13 cellular contexts compared by ENCODE assay signal in genomic region chr17:41772218-41772585, GRCh38. TPM values are rescaled to one million over a fixed set of nuclear protein-coding genes. Genes with fewer than 3 reads are reported as not detected.
DNase-seq lines count a peak whose midpoint lies in the region; ATAC-seq, FAIRE-seq and TF ChIP-seq lines count a peak whose summit lies in the region.
"Had no signal": no experiment of that assay in that cellular context is flagged by ENCODE, and none has a peak within 500 bp of the region (broad histone marks: within the 10 kb centered on the region; RNA-seq: fewer than 3 reads in every experiment).

No MANE protein-coding gene starts in this region.

- CTCF ChIA-PET in GM12878 (lab: Yijun Ruan, JAX): interaction anchor here (1.3 kb wide), 1 partner anchor 15 kb away, joined by 3 read pairs; the partner anchor contains the start of gene JUP

- no peak for TF ChIP-seq EP300 in GM12878 (IDR thresholded peaks at IDR 0.05; ENCODE audit: borderline replicate concordance in 1 of 2, control insufficient read depth in 1 of 2, low read depth in 2 of 2, low read length in 2 of 2)

- 84 to 87% methylated on average over 4 of the region's 4 CpGs for WGBS in heart right ventricle, 2 donors
- 30% methylated on average over 4 of the region's 4 CpGs for WGBS in GM12878 (ENCODE audit: insufficient coverage, insufficient replicate concordance, low lambda C conversion rate, missing lambda C conversion rate)
- 30% methylated on average over 4 of the region's 4 CpGs for WGBS in liver

- H3K79me2 ChIP-seq in GM12878 (ENCODE audit: control insufficient read depth, insufficient read depth, low read length): peaks cover 4% of the 10 kb centered on the region

- H3K4me2 ChIP-seq in GM12878 (ENCODE audit: control insufficient read depth, insufficient read depth): no peak overlapping the region

- intact Hi-C loops in heart right ventricle (cut with DNase I) (loop anchor here in 1 of 10 donors (2.0 to 5.0 kb wide), 2 partner anchors 15 to 40 kb away; partner anchors contain the start of genes FKBP10 and P3H4), Right ventricle myocardium superior (cut with DNase I) (no loop called here), GM12878 (cut with micrococcal nuclease; ENCODE audit: unreplicated experiment) (no loop called here)

- TF ChIP-seq CTCF in heart right ventricle (IDR thresholded peaks at IDR 0.05) (no peak), GM12878 (IDR thresholded peaks at IDR 0.05 in 2 of 3, conservative IDR thresholded peaks at IDR 0.05 in 1 of 3; ENCODE audit: control insufficient read depth in 2 of 3, extremely low read depth in 1 of 3, insufficient read depth in 1 of 3, low read depth in 3 of 3, low read length in 3 of 3) (no peak), liver (IDR thresholded peaks at IDR 0.05; ENCODE audit: low read depth, low read length, missing input control) (no peak)

- in situ Hi-C loops in GM12878 (cut with MboI): no loop called here

- no peak for ATAC-seq in heart right ventricle
- no peak for ATAC-seq in Right ventricle myocardium superior (ENCODE audit: poor library complexity)
- ATAC-seq in GM12878: no peak
- ATAC-seq in GM19463 (IDR thresholded peaks at IDR 0.05; ENCODE audit: unreplicated experiment): no peak
- ATAC-seq in SK-N-SH treated with all-trans-retinoic acid at 6 μM for 48 hours: no peak

- TF ChIP-seq RAD21 in GM12878 (IDR thresholded peaks at IDR 0.05; ENCODE audit: insufficient read depth, low read depth, low read length): no peak
- TF ChIP-seq RAD21 in liver (IDR thresholded peaks at IDR 0.05): no peak

- H3K9me3 ChIP-seq in heart right ventricle (no peaks in the 10 kb centered on the region), GM12878 (replicated peaks; ENCODE audit: control insufficient read depth, insufficient read depth, low read length) (no peaks in the 10 kb centered on the region), liver (ENCODE audit: control insufficient read depth in 4 of 4, low read length in 3 of 4) (no peaks in the 10 kb centered on the region)

- no peak for DNase-seq in heart right ventricle
- no peak for DNase-seq in Right ventricle myocardium superior
- no peak for DNase-seq in GM12878 (ENCODE audit: low read depth, low spot score)
- DNase-seq in ureter (ENCODE audit: low spot score): peak; percentile 87
- DNase-seq in GM12891 (ENCODE audit: insufficient read length, low spot score): no peak
- DNase-seq: activated CD8-positive, alpha-beta memory T cell treated with anti-CD3 and anti-CD28 coated beads, Interleukin-2, amount 50 U/mL, for 4 hours; GOT3; kidney glomerular epithelial cell; retina; T1000 had no signal

- SMC1A ChIA-PET in GM12878 (lab: Charles Lee; ENCODE audit: uncharacterized antibody, unreplicated experiment): interaction anchor here (0.7 to 2.4 kb wide), 2 partner anchors 14 to 93 kb away, joined by 3 to 8 read pairs; partner anchors contain the start of genes JUP and KLHL11

- H3K27me3 ChIP-seq in heart right ventricle (no peaks in the 10 kb centered on the region), GM12878 (replicated peaks in 1 of 2; ENCODE audit: control insufficient read depth in 2 of 2, insufficient read depth in 2 of 2, low read length in 1 of 2) (no peaks in the 10 kb centered on the region; a peak in 1 of 4 replicates), liver (ENCODE audit: control insufficient read depth in 4 of 4, insufficient read depth in 4 of 4, low read length in 3 of 4) (no peaks in the 10 kb centered on the region)

- no peaks in the 10 kb centered on the region for H4K20me1 ChIP-seq in GM12878 (ENCODE audit: control insufficient read depth, insufficient read depth)

- FAIRE-seq in GM12878 (lab: Jason Lieb, UNC) (no peak), GM12891 (lab: Jason Lieb, UNC) (no peak)

- H3K9ac ChIP-seq in GM12878 (ENCODE audit: control insufficient read depth, insufficient read depth, low read length): no peak overlapping the region
- peak overlapping the region; percentile 7 to 24 for H3K9ac ChIP-seq in liver (ENCODE audit: low read depth in 1 of 2, low read length in 2 of 2)

- H3K4me3 ChIP-seq in heart right ventricle (no peak overlapping the region), GM12878 (no peak overlapping the region), liver (ENCODE audit: low read depth in 1 of 3, low read length in 3 of 3) (peak overlapping the region; percentile 37 to 60 (median 55))

- H3K27ac ChIP-seq in heart right ventricle (peak overlapping the region in 9 of 10 donors; percentile 64 to 97 (median 93)), GM12878 (ENCODE audit: control insufficient read depth, insufficient read depth) (0 out of 2 replicates have a peak overlapping the region, but pooled peaks have one; percentile 35), liver (ENCODE audit: low read depth in 1 of 2, low read length in 2 of 2) (peak overlapping the region; percentile 81 to 83)

- no TSS peak for BruUV-seq in GM12878 (replicated peaks; lab: Mats Ljungman, UMichigan)

- POLR2A ChIA-PET in GM12878 (lab: Charles Lee): no interaction called here

- RAD21 ChIA-PET in GM12878 (lab: Charles Lee; ENCODE audit: unreplicated experiment): interaction anchor here (0.6 to 1.0 kb wide), 2 partner anchors 77 to 90 kb away, joined by 3 read pairs; no protein-coding TSS in a partner anchor

- peak overlapping the region; percentile 69 for H2AFZ ChIP-seq in GM12878 (ENCODE audit: control insufficient read depth, low read depth, low read length)

- H3K4me1 ChIP-seq in heart right ventricle: peaks cover 44 to 61% (median 53%) of the 10 kb centered on the region in 9 donors
- H3K4me1 ChIP-seq in GM12878 (ENCODE audit: control insufficient read depth, insufficient read depth, low read length): no peaks in the 10 kb centered on the region
- H3K4me1 ChIP-seq in liver (ENCODE audit: control insufficient read depth in 4 of 4, insufficient read depth in 4 of 4, low read length in 3 of 4): peaks cover 17 to 67% (median 50%) of the 10 kb centered on the region in 4 donors

- TF ChIP-seq POLR2A in GM12878 (IDR thresholded peaks at IDR 0.05; ENCODE audit: low read depth, low read length) (no peak), GM12891 (IDR thresholded peaks at IDR 0.05; ENCODE audit: low read depth, low read length) (no peak)

- H3K36me3 ChIP-seq in heart right ventricle: peaks cover 0 to 71% (median 42%) of the 10 kb centered on the region in 9 donors
- no peaks in the 10 kb centered on the region for H3K36me3 ChIP-seq in GM12878 (ENCODE audit: control insufficient read depth in 2 of 2, insufficient read depth in 2 of 2, low read length in 1 of 2)
- H3K36me3 ChIP-seq in liver (ENCODE audit: control insufficient read depth in 4 of 4, insufficient read depth in 3 of 4, low read depth in 1 of 4, low read length in 3 of 4): peaks cover 4 to 23% (median 15%) of the 10 kb centered on the region in 4 donors

RNA-seq across cellular contexts. Expression of gene JUP, which starts 14.3 kb away (rescaled TPM):
- 100 to 1,000 TPM; 113 to 217 (median 156) TPM for total RNA-seq in heart right ventricle
- 10 to 100 TPM; 80.2 to 95.8 TPM for polyA plus RNA-seq in heart right ventricle
- 195 TPM for total RNA-seq in Right ventricle myocardium superior
- 55.8 and 58.1 TPM in 2 replicates for total RNA-seq in GM12878 (2013; cell fraction: nucleolus; rRNA removed)
- 17.9 and 25.5 TPM in 2 replicates for total RNA-seq in GM12878 (2014; rRNA removed)
- total RNA-seq in GM12878 (2014; rRNA removed; fragmentation: Illumina TruSeq; extraction: Trizol): 5.3 and 7.3 TPM in 2 replicates
- total RNA-seq in GM12878 (2021): 31.7 and 36.3 TPM in 2 replicates
- 6.3 TPM for polyA plus RNA-seq in GM12878 (2011; ENCODE audit: low read depth)
- polyA plus RNA-seq in GM12878 (2011; rRNA removed): 5.3 and 34.0 TPM in 2 replicates
- polyA plus RNA-seq in GM12878 (2011; cell fraction: cytosol; rRNA removed): 36.7 and 43.0 TPM in 2 replicates
- 36.4 and 67.7 TPM in 2 replicates for polyA plus RNA-seq in GM12878 (2011; cell fraction: nucleus; rRNA removed)
- polyA plus RNA-seq in GM12878 (2012): 15.9 and 17.4 TPM in 2 replicates
- 3.8 and 11.4 TPM in 2 replicates for polyA plus RNA-seq in GM12878 (2014; fragmentation: Illumina TruSeq; extraction: Trizol)
- polyA plus RNA-seq in GM12878 (2014; fragmentation: Nextera tagmentation; extraction: Ambion mirVana): 1 to 10 TPM; 1.5 to 2.9 TPM
- 14.5 and 20.4 TPM in 2 replicates for polyA plus RNA-seq in GM12878 (2014; rRNA removed)
- 10 to 100 TPM; 10.9 to 11.8 TPM for polyA plus RNA-seq in GM12878 (2016; fragmentation: Nextera tagmentation; extraction: Ambion mirVana)
- polyA minus RNA-seq in GM12878 (2011; rRNA and poly(A)+ RNA removed): 31.9 and 39.4 TPM in 2 replicates
- polyA minus RNA-seq in GM12878 (2011; cell fraction: cytosol; rRNA and poly(A)+ RNA removed): 33.7 and 37.0 TPM in 2 replicates
- polyA minus RNA-seq in GM12878 (2011; cell fraction: nucleus; rRNA and poly(A)+ RNA removed): 17.8 and 23.9 TPM in 2 replicates
- total RNA-seq in liver: 10 to 100 TPM; 40.7 to 56.0 TPM
- polyA plus RNA-seq in liver: 10 to 100 TPM; 39.1 to 47.7 TPM
- total RNA-seq in ureter: 277 TPM
- 21.3 TPM for polyA plus RNA-seq in GM12891 (2012; ENCODE audit: low read depth, missing spikeins)

RNA-seq across cellular contexts. Expression of gene HAP1, which starts 37.8 kb away (rescaled TPM):
- total RNA-seq in heart right ventricle (under 1 TPM in 1 of 10 donors, not detected in 9; 0.18 TPM), Right ventricle myocardium superior (not detected), GM12878 (2014; rRNA removed) (not detected in 2 replicates), GM12878 (2014; rRNA removed; fragmentation: Illumina TruSeq; extraction: Trizol) (not detected in 2 replicates), GM12878 (2021) (not detected in 2 replicates), liver (under 1 TPM; under 0.01 to 0.05 TPM), ureter (0.47 TPM)
- polyA plus RNA-seq in heart right ventricle (under 1 TPM in 1 of 2 donors, not detected in 1; 0.03 TPM), GM12878 (2011; rRNA removed) (not detected in 2 replicates), GM12878 (2014; fragmentation: Illumina TruSeq; extraction: Trizol) (not detected in 2 replicates), GM12878 (2014; fragmentation: Nextera tagmentation; extraction: Ambion mirVana) (not detected), GM12878 (2014; rRNA removed) (not detected in 2 replicates), GM12878 (2016; fragmentation: Nextera tagmentation; extraction: Ambion mirVana) (not detected), liver (under 1 TPM; 0.02 to 0.04 TPM)
- not detected in 2 replicates for total RNA-seq in GM12878 (2013; cell fraction: nucleolus; rRNA removed)
- not detected for polyA plus RNA-seq in GM12878 (2011; ENCODE audit: low read depth)
- polyA plus RNA-seq in GM12878 (2011; cell fraction: cytosol; rRNA removed): not detected in 2 replicates
- 0.03 and 0.04 TPM in 2 replicates for polyA plus RNA-seq in GM12878 (2011; cell fraction: nucleus; rRNA removed)
- 0.11 TPM in 1 of 2 replicates, not detected in the other for polyA plus RNA-seq in GM12878 (2012)
- polyA minus RNA-seq in GM12878 (2011; rRNA and poly(A)+ RNA removed): 0.07 TPM in 1 of 2 replicates, not detected in the other
- polyA minus RNA-seq in GM12878 (2011; cell fraction: cytosol; rRNA and poly(A)+ RNA removed): not detected in 2 replicates
- not detected in 2 replicates for polyA minus RNA-seq in GM12878 (2011; cell fraction: nucleus; rRNA and poly(A)+ RNA removed)
- polyA plus RNA-seq in GM12891 (2012; ENCODE audit: low read depth, missing spikeins): not detected

RNA-seq across cellular contexts. Expression of gene P3H4, which starts 39.5 kb away (rescaled TPM):
- total RNA-seq in heart right ventricle (1 to 10 TPM; 2.0 to 7.5 (median 3.8) TPM), Right ventricle myocardium superior (6.7 TPM), GM12878 (2014; rRNA removed) (0.85 and 1.9 TPM in 2 replicates), GM12878 (2014; rRNA removed; fragmentation: Illumina TruSeq; extraction: Trizol) (0.46 and 0.54 TPM in 2 replicates), GM12878 (2021) (1.1 and 1.5 TPM in 2 replicates), liver (1 to 10 TPM; 2.6 to 5.6 TPM), ureter (7.8 TPM)
- polyA plus RNA-seq in heart right ventricle (1 to 10 TPM; 5.6 to 7.3 TPM), GM12878 (2011; rRNA removed) (0.29 and 0.64 TPM in 2 replicates), GM12878 (2014; fragmentation: Illumina TruSeq; extraction: Trizol) (0.32 TPM in 1 of 2 replicates, not detected in the other), GM12878 (2014; fragmentation: Nextera tagmentation; extraction: Ambion mirVana) (under 1 TPM in 1 of 2 experiments, not detected in 1; 0.37 TPM), GM12878 (2014; rRNA removed) (0.55 and 1.2 TPM in 2 replicates), GM12878 (2016; fragmentation: Nextera tagmentation; extraction: Ambion mirVana) (1 to 10 TPM in 1 of 2 experiments, under 1 TPM in 1; 0.81 to 1.0 TPM), liver (1 to 10 TPM; 1.7 to 2.0 TPM)
- total RNA-seq in GM12878 (2013; cell fraction: nucleolus; rRNA removed): 3.0 and 4.0 TPM in 2 replicates
- not detected for polyA plus RNA-seq in GM12878 (2011; ENCODE audit: low read depth)
- polyA plus RNA-seq in GM12878 (2011; cell fraction: cytosol; rRNA removed): 0.84 and 1.3 TPM in 2 replicates
- polyA plus RNA-seq in GM12878 (2011; cell fraction: nucleus; rRNA removed): 0.89 and 1.3 TPM in 2 replicates
- polyA plus RNA-seq in GM12878 (2012): 0.35 and 0.39 TPM in 2 replicates
- polyA minus RNA-seq in GM12878 (2011; rRNA and poly(A)+ RNA removed): 0.59 and 1.5 TPM in 2 replicates
- 1.8 and 2.0 TPM in 2 replicates for polyA minus RNA-seq in GM12878 (2011; cell fraction: cytosol; rRNA and poly(A)+ RNA removed)
- 0.73 and 2.3 TPM in 2 replicates for polyA minus RNA-seq in GM12878 (2011; cell fraction: nucleus; rRNA and poly(A)+ RNA removed)
- 0.19 TPM for polyA plus RNA-seq in GM12891 (2012; ENCODE audit: low read depth, missing spikeins)

RNA-seq across cellular contexts. Expression of gene FKBP10, which starts 40.6 kb away (rescaled TPM):
- 10 to 100 TPM in 4 of 10 donors, 1 to 10 TPM in 6; 4.8 to 31.8 (median 8.7) TPM for total RNA-seq in heart right ventricle
- 10 to 100 TPM; 27.8 to 29.3 TPM for polyA plus RNA-seq in heart right ventricle
- 10.6 TPM for total RNA-seq in Right ventricle myocardium superior
- total RNA-seq in GM12878 (2013; cell fraction: nucleolus; rRNA removed): 7.9 and 9.6 TPM in 2 replicates
- 1.8 and 2.1 TPM in 2 replicates for total RNA-seq in GM12878 (2014; rRNA removed)
- 1.5 and 1.6 TPM in 2 replicates for total RNA-seq in GM12878 (2014; rRNA removed; fragmentation: Illumina TruSeq; extraction: Trizol)
- total RNA-seq in GM12878 (2021): 3.8 and 4.2 TPM in 2 replicates
- 0.25 TPM for polyA plus RNA-seq in GM12878 (2011; ENCODE audit: low read depth)
- polyA plus RNA-seq in GM12878 (2011; rRNA removed): 1.6 and 2.9 TPM in 2 replicates
- polyA plus RNA-seq in GM12878 (2011; cell fraction: cytosol; rRNA removed): 3.6 and 4.6 TPM in 2 replicates
- polyA plus RNA-seq in GM12878 (2011; cell fraction: nucleus; rRNA removed): 19.5 and 31.0 TPM in 2 replicates
- 1.5 and 1.8 TPM in 2 replicates for polyA plus RNA-seq in GM12878 (2012)
- polyA plus RNA-seq in GM12878 (2014; fragmentation: Illumina TruSeq; extraction: Trizol): 2.6 and 3.4 TPM in 2 replicates
- under 1 TPM; 0.02 to 0.08 TPM for polyA plus RNA-seq in GM12878 (2014; fragmentation: Nextera tagmentation; extraction: Ambion mirVana)
- 4.7 and 5.2 TPM in 2 replicates for polyA plus RNA-seq in GM12878 (2014; rRNA removed)
- under 1 TPM; 0.18 to 0.71 TPM for polyA plus RNA-seq in GM12878 (2016; fragmentation: Nextera tagmentation; extraction: Ambion mirVana)
- polyA minus RNA-seq in GM12878 (2011; rRNA and poly(A)+ RNA removed): 1.0 and 1.9 TPM in 2 replicates
- 2.7 and 2.8 TPM in 2 replicates for polyA minus RNA-seq in GM12878 (2011; cell fraction: cytosol; rRNA and poly(A)+ RNA removed)
- 3.4 and 5.0 TPM in 2 replicates for polyA minus RNA-seq in GM12878 (2011; cell fraction: nucleus; rRNA and poly(A)+ RNA removed)
- total RNA-seq in liver: 10 to 100 TPM in 1 of 2 donors, 1 to 10 TPM in 1; 6.2 to 17.6 TPM
- polyA plus RNA-seq in liver: 1 to 10 TPM in 1 of 2 donors, under 1 TPM in 1; 0.71 to 5.0 TPM
- total RNA-seq in ureter: 42.0 TPM
- polyA plus RNA-seq in GM12891 (2012; ENCODE audit: low read depth, missing spikeins): 1.1 TPM

Comparison
In these comparisons a context has a peak if more than half of its experiments do, and no peak if none do; other contexts are left out.
1. H3K27ac ChIP-seq: peak in every context shown above with its lines; median percentile 93 in heart right ventricle; 82 in liver; 35 in GM12878.
2. H3K4me3 ChIP-seq: peak in liver (3 of 3); none in heart right ventricle (0 of 10) and GM12878 (single experiment).